ENCODE assay signal across 8 cellular contexts in genomic region chr6:83852528-83853177, GRCh38. TPM values are rescaled to one million over a fixed set of nuclear protein-coding genes. Genes with fewer than 3 reads are reported as not detected.
DNase-seq lines count a peak whose midpoint lies in the region; ATAC-seq and TF ChIP-seq lines count a peak whose summit lies in the region.
"Had no signal": no experiment of that assay in that cellular context is flagged by ENCODE, and none has a peak within 500 bp of the region (broad histone marks: within the 10 kb centered on the region; RNA-seq: fewer than 3 reads in every experiment).

No MANE protein-coding gene starts in this region.

- CTCF ChIA-PET in activated CD8-positive, alpha-beta T cell treated with anti-CD3 and anti-CD28 coated beads for 36 hours (lab: Charles Lee): interaction anchor here (0.8 kb wide), 1 partner anchor 10 kb away, joined by 3 read pairs; no protein-coding TSS in a partner anchor

- H2BK12ac ChIP-seq in H9 (ENCODE audit: insufficient read length, low read depth, low read length): no peak overlapping the region

- POLR2A ChIA-PET in activated CD8-positive, alpha-beta T cell treated with anti-CD3 and anti-CD28 coated beads for 36 hours (lab: Charles Lee): no interaction called here

- no peaks in the 10 kb centered on the region for H3K79me1 ChIP-seq in H9 (ENCODE audit: insufficient read depth, low read depth, low read length, poor library complexity, severe bottlenecking)

- no peak overlapping the region for H2BK5ac ChIP-seq in H9 (ENCODE audit: insufficient read length, low read length)

- H3K27ac Mint-ChIP-seq in H9: no peak overlapping the region
- no peak overlapping the region for H3K27ac Mint-ChIP-seq in activated CD8-positive, alpha-beta T cell treated with anti-CD3 and anti-CD28 coated beads for 36 hours
- H3K27ac Mint-ChIP-seq in natural killer cell: no peak overlapping the region

- H3K18ac ChIP-seq in H9 (ENCODE audit: insufficient read length, low read depth, low read length): no peak overlapping the region

- H2BK120ac ChIP-seq in H9 (ENCODE audit: low read depth, low read length, poor library complexity, severe bottlenecking): no peak overlapping the region

- H4K20me1 ChIP-seq in H9 (ENCODE audit: control insufficient read depth, insufficient read depth, insufficient read length): no peaks in the 10 kb centered on the region

- no peak overlapping the region for H3K27ac ChIP-seq in H9 (ENCODE audit: insufficient read length, low read depth, low read length)
- no peak overlapping the region for H3K27ac ChIP-seq in right cardiac atrium (ENCODE audit: low read length)
- no peak overlapping the region for H3K27ac ChIP-seq in skin epidermis

- H4K8ac ChIP-seq in H9 (replicated peaks; ENCODE audit: insufficient read length, low read depth, low read length): no peak overlapping the region

- TF ChIP-seq CTCF in H9 (conservative IDR thresholded peaks at IDR 0.05): no peak
- TF ChIP-seq CTCF in activated CD8-positive, alpha-beta T cell treated with anti-CD3 and anti-CD28 coated beads for 36 hours (IDR thresholded peaks at IDR 0.05): no peak
- TF ChIP-seq CTCF in natural killer cell (IDR thresholded peaks at IDR 0.05): no peak

- H3K9ac ChIP-seq in H9 (ENCODE audit: extremely low read depth, insufficient read length, low read length): no peak overlapping the region

- no peak overlapping the region for H3K56ac ChIP-seq in H9 (ENCODE audit: insufficient read length, low read depth, low read length)

- WGBS in H9 (ENCODE audit: extremely low coverage, insufficient read length, low lambda C conversion rate): no CpG with 5 or more reads among the region's 16 CpGs
- WGBS in right cardiac atrium: 11% methylated on average over 16 of the region's 16 CpGs

- no peak for DNase-seq in H9
- no peak for DNase-seq in activated CD8-positive, alpha-beta T cell treated with anti-CD3 and anti-CD28 coated beads for 36 hours
- DNase-seq in right cardiac atrium: no peak
- DNase-seq in natural killer cell: no peak
- DNase-seq in SKM-1 treated with dmso at 0.1 percent for 144 hours (lab: John Stamatoyannopoulos, UW; ENCODE audit: unreplicated experiment): no peak

- no peak overlapping the region for H3K23ac ChIP-seq in H9 (ENCODE audit: insufficient read length, low read depth, low read length)

- H3K4ac ChIP-seq in H9 (ENCODE audit: low read depth, low read length): no peak overlapping the region

- H3K27me3 Mint-ChIP-seq in H9 (ENCODE audit: low read depth) (peaks cover 64% of the 10 kb centered on the region), natural killer cell (ENCODE audit: low read depth in 2 of 2) (peaks cover 60 to 76% of the 10 kb centered on the region in 2 donors)
- peaks cover 58% of the 10 kb centered on the region for H3K27me3 Mint-ChIP-seq in activated CD8-positive, alpha-beta T cell treated with anti-CD3 and anti-CD28 coated beads for 36 hours

- no peak overlapping the region for H4K5ac ChIP-seq in H9 (ENCODE audit: insufficient read length, low read depth, low read length)

- H3T11ph ChIP-seq in H9 (ENCODE audit: low read length): no peak overlapping the region

- H3K9me3 ChIP-seq in H9 (ENCODE audit: control insufficient read depth, low read depth, low read length) (no peaks in the 10 kb centered on the region), right cardiac atrium (ENCODE audit: control insufficient read depth, low read length) (no peaks in the 10 kb centered on the region)

- H3K4me1 ChIP-seq in H9 (ENCODE audit: insufficient read depth, low read length): no peaks in the 10 kb centered on the region
- H3K4me1 ChIP-seq in right cardiac atrium (ENCODE audit: control insufficient read depth, insufficient read depth, low read length): no peaks in the 10 kb centered on the region

- H3K79me2 ChIP-seq in H9 (ENCODE audit: insufficient read depth, low read length): no peaks in the 10 kb centered on the region

- H3K4me3 ChIP-seq in right cardiac atrium (ENCODE audit: low read length): peak overlapping the region; percentile 34
- peak overlapping the region in 4 of 7 experiments; percentile 14 to 35 (median 26) for H3K4me3 ChIP-seq in skin epidermis

- no peak overlapping the region for H2AK5ac ChIP-seq in H9 (ENCODE audit: insufficient read length, low read length)

- no peak overlapping the region for H2BK20ac ChIP-seq in H9 (ENCODE audit: low read depth, low read length, poor library complexity, severe bottlenecking)

- intact Hi-C loops in activated CD8-positive, alpha-beta T cell treated with anti-CD3 and anti-CD28 coated beads for 36 hours (cut with micrococcal nuclease): loop anchor here (10.0 kb wide), 1 partner anchor 912 kb away; the partner anchor contains the start of gene TBX18
- intact Hi-C loops in right cardiac atrium (cut with DNase I): no loop called here
- intact Hi-C loops in natural killer cell (cut with micrococcal nuclease): no loop called here

- H3K9me3 Mint-ChIP-seq in H9: no peaks in the 10 kb centered on the region; a peak in 2 of 5 replicates
- H3K9me3 Mint-ChIP-seq in activated CD8-positive, alpha-beta T cell treated with anti-CD3 and anti-CD28 coated beads for 36 hours: no peaks in the 10 kb centered on the region
- no peaks in the 10 kb centered on the region for H3K9me3 Mint-ChIP-seq in natural killer cell

- H2BK15ac ChIP-seq in H9 (ENCODE audit: low read depth, low read length): no peak overlapping the region

- no peaks in the 10 kb centered on the region for H3K36me3 Mint-ChIP-seq in H9 (ENCODE audit: insufficient read depth in 1 of 3, low read depth in 3 of 3)
- H3K36me3 Mint-ChIP-seq in activated CD8-positive, alpha-beta T cell treated with anti-CD3 and anti-CD28 coated beads for 36 hours (ENCODE audit: low read depth): no peaks in the 10 kb centered on the region
- H3K36me3 Mint-ChIP-seq in natural killer cell: peaks cover 6% of the 10 kb centered on the region

- H2AFZ ChIP-seq in H9 (ENCODE audit: low read length): no peak overlapping the region

- H3K4me3 Mint-ChIP-seq in H9: peak overlapping the region; percentile 74 to 89
- H3K4me3 Mint-ChIP-seq in activated CD8-positive, alpha-beta T cell treated with anti-CD3 and anti-CD28 coated beads for 36 hours: peak overlapping the region; percentile 63
- H3K4me3 Mint-ChIP-seq in natural killer cell: no peak overlapping the region

- peaks cover 10 to 12% of the 10 kb centered on the region in 2 experiments for H3K4me1 Mint-ChIP-seq in H9
- H3K4me1 Mint-ChIP-seq in activated CD8-positive, alpha-beta T cell treated with anti-CD3 and anti-CD28 coated beads for 36 hours (ENCODE audit: low read depth): peaks cover 5% of the 10 kb centered on the region
- H3K4me1 Mint-ChIP-seq in natural killer cell: no peaks in the 10 kb centered on the region

- no peak for ATAC-seq in activated CD8-positive, alpha-beta T cell treated with anti-CD3 and anti-CD28 coated beads for 36 hours
- no peak for ATAC-seq in right cardiac atrium
- ATAC-seq in natural killer cell: no peak
- no peak for ATAC-seq in GM19452 (IDR thresholded peaks at IDR 0.05; ENCODE audit: unreplicated experiment)

- H4K91ac ChIP-seq in H9 (ENCODE audit: insufficient read length, low read depth, low read length): no peak overlapping the region

- peak overlapping the region; percentile 67 for H3K4me2 ChIP-seq in H9 (ENCODE audit: insufficient read depth, insufficient read length, low read length)

- peaks cover 9% of the 10 kb centered on the region; the same call in 1 of the 2 replicates for H3K27me3 ChIP-seq in H9 (ENCODE audit: insufficient read depth, low read length)
- H3K27me3 ChIP-seq in right cardiac atrium (ENCODE audit: control insufficient read depth, insufficient read depth): no peaks in the 10 kb centered on the region

- peaks cover 7% of the 10 kb centered on the region for H3K23me2 ChIP-seq in H9 (ENCODE audit: insufficient read length, low read depth, low read length, poor library complexity, severe bottlenecking)

- H3K14ac ChIP-seq in H9 (ENCODE audit: insufficient read depth, low read length): no peak overlapping the region

RNA-seq across cellular contexts. Expression of gene RIPPLY2, which starts 0.5 kb away (rescaled TPM):
- total RNA-seq in H9 (2021) (0.90 TPM in 2 replicates), right cardiac atrium (not detected), natural killer cell (not detected)
- total RNA-seq in activated CD8-positive, alpha-beta T cell treated with anti-CD3 and anti-CD28 coated beads for 36 hours: not detected
- polyA plus RNA-seq in right cardiac atrium: 0.45 TPM
- total RNA-seq: LHCN-M2 had no signal

RNA-seq across cellular contexts. Expression of gene CYB5R4, which starts 6.8 kb away (rescaled TPM):
- total RNA-seq in H9 (2021): 16.7 and 17.5 TPM in 2 replicates
- 10 to 100 TPM; 26.9 to 27.0 TPM for total RNA-seq in activated CD8-positive, alpha-beta T cell treated with anti-CD3 and anti-CD28 coated beads for 36 hours
- 10 to 100 TPM; 12.0 to 16.1 (median 15.0) TPM for total RNA-seq in right cardiac atrium
- 3.9 TPM for polyA plus RNA-seq in right cardiac atrium
- 10 to 100 TPM; 34.0 to 40.5 (median 34.5) TPM for total RNA-seq in natural killer cell
